Comparison of ENCODE assay signal across 23 cellular contexts in genomic region chr7:111839261-111839660, GRCh38.
DNase-seq lines count a peak whose midpoint lies in the region; ATAC-seq, FAIRE-seq and TF ChIP-seq lines count a peak whose summit lies in the region.
"Had no signal": no experiment of that assay in that cellular context is flagged by ENCODE, and none has a peak within 500 bp of the region (broad histone marks: within the 10 kb centered on the region; RNA-seq: fewer than 3 reads in every experiment).

No MANE protein-coding gene starts in this region.

- H3K27ac ChIP-seq in HepG2 (ENCODE audit: extremely low read length, insufficient read depth, low read length), result no peak overlapping the region
- H3K27ac ChIP-seq in right lobe of liver, result no peak overlapping the region
- no peak overlapping the region for H3K27ac ChIP-seq in PC-9
- no peak overlapping the region for H3K27ac ChIP-seq in K562 (ENCODE audit: extremely low read depth, low read depth, low read length)
- no peak overlapping the region for H3K27ac ChIP-seq in pancreas
- H3K27ac ChIP-seq: 22Rv1, BLaER1 had no signal

- H4K20me1 ChIP-seq in HepG2 (ENCODE audit: insufficient read depth, low read length) (no peaks in the 10 kb centered on the region), PC-9 (ENCODE audit: insufficient read depth) (no peaks in the 10 kb centered on the region), K562 (replicated peaks; ENCODE audit: control insufficient read depth, insufficient read depth, low read length) (no peaks in the 10 kb centered on the region)
- H4K20me1 ChIP-seq: BLaER1 had no signal

- H3K9me3 ChIP-seq in HepG2 (ENCODE audit: low read length) (no peaks in the 10 kb centered on the region), right lobe of liver (no peaks in the 10 kb centered on the region), PC-9 (ENCODE audit: insufficient read depth, low read depth) (no peaks in the 10 kb centered on the region), K562 (replicated peaks; ENCODE audit: control insufficient read depth, insufficient read depth, low read depth, low read length) (no peaks in the 10 kb centered on the region), pancreas (no peaks in the 10 kb centered on the region)
- H3K9me3 ChIP-seq: BE2C, BLaER1, Caco-2 had no signal

- TF ChIP-seq CTCF in HepG2 (CRISPR knock-in tag; IDR thresholded peaks at IDR 0.05), result no peak
- TF ChIP-seq CTCF in right lobe of liver (IDR thresholded peaks at IDR 0.05), result no peak
- no peak for TF ChIP-seq CTCF in PC-9 (conservative IDR thresholded peaks at IDR 0.05)
- TF ChIP-seq CTCF in K562 (IDR thresholded peaks at IDR 0.05 in 2 of 3, conservative IDR thresholded peaks at IDR 0.05 in 1 of 3; ENCODE audit: insufficient read depth in 2 of 3, low read depth in 1 of 3, low read length in 3 of 3), result no peak
- no peak for TF ChIP-seq CTCF in osteocyte (IDR thresholded peaks at IDR 0.05)
- no peak for TF ChIP-seq CTCF in pancreas (IDR thresholded peaks at IDR 0.05)

- in situ Hi-C loops in HepG2 (cut with HindIII; ENCODE audit: extremely low pct_ligation_motif_present, low pct_unique_long_range_greater_than_20kb), result no loop called here
- in situ Hi-C loops in K562 (cut with MboI), result no loop called here

- TF ChIP-seq POLR2A in HepG2 (IDR thresholded peaks at IDR 0.05; ENCODE audit: insufficient read depth in 1 of 2, low read depth in 2 of 2, low read length in 2 of 2) (no peak), right lobe of liver (IDR thresholded peaks at IDR 0.05) (no peak), K562 (conservative IDR thresholded peaks at IDR 0.05) (no peak)

- no peak overlapping the region for H3K4me2 ChIP-seq in HepG2 (ENCODE audit: low read depth, low read length)
- no peak overlapping the region for H3K4me2 ChIP-seq in PC-9
- no peak overlapping the region for H3K4me2 ChIP-seq in K562 (ENCODE audit: insufficient read depth, low read length)
- H3K4me2 ChIP-seq: BLaER1 had no signal

- no peaks in the 10 kb centered on the region for H3K9me1 ChIP-seq in K562 (ENCODE audit: control insufficient read depth, insufficient read depth, low read length)

- H3K4me1 ChIP-seq in HepG2 (ENCODE audit: insufficient read depth, low read length) (no peaks in the 10 kb centered on the region), right lobe of liver (no peaks in the 10 kb centered on the region), PC-9 (replicated peaks; ENCODE audit: insufficient read depth) (no peaks in the 10 kb centered on the region), K562 (replicated peaks in 1 of 2; ENCODE audit: control insufficient read depth in 2 of 2, insufficient read depth in 2 of 2, low read length in 2 of 2) (no peaks in the 10 kb centered on the region), pancreas (no peaks in the 10 kb centered on the region)
- H3K4me1 ChIP-seq: Caco-2 had no signal

- BruUV-seq in HepG2 (replicated peaks; lab: Mats Ljungman, UMichigan) (no TSS peak), PC-9 (replicated peaks; lab: Mats Ljungman, UMichigan) (no TSS peak), K562 (replicated peaks; lab: Mats Ljungman, UMichigan) (no TSS peak)

- H3K27ac Mint-ChIP-seq in osteocyte (ENCODE audit: unreplicated experiment), result peak overlapping the region; percentile 11
- H3K27ac Mint-ChIP-seq in naive thymus-derived CD8-positive, alpha-beta T cell, result no peak overlapping the region
- H3K27ac Mint-ChIP-seq: CD4-positive, alpha-beta T cell; CD8-positive, alpha-beta T cell had no signal

- TF ChIP-seq RAD21 in HepG2 (CRISPR knock-in tag; IDR thresholded peaks at IDR 0.05) (no peak), K562 (CRISPR knock-in tag; conservative IDR thresholded peaks at IDR 0.05 in 1 of 2, IDR thresholded peaks at IDR 0.05 in 1 of 2) (no peak)

- intact Hi-C loops in HepG2 (cut with micrococcal nuclease; ENCODE audit: unreplicated experiment) (no loop called here), right lobe of liver (cut with DNase I) (no loop called here), PC-9 (cut with micrococcal nuclease; ENCODE audit: unreplicated experiment) (no loop called here), K562 (cut with micrococcal nuclease) (no loop called here), pancreas (cut with DNase I) (no loop called here)

- H3K79me2 ChIP-seq in HepG2 (ENCODE audit: insufficient read depth, low read length) (no peaks in the 10 kb centered on the region), PC-9 (ENCODE audit: low read depth) (no peaks in the 10 kb centered on the region), K562 (ENCODE audit: control insufficient read depth, insufficient read depth, low read length) (no peaks in the 10 kb centered on the region)

- H3K9ac ChIP-seq in HepG2 (ENCODE audit: insufficient read depth, low read depth, low read length) (no peak overlapping the region), K562 (ENCODE audit: insufficient read depth in 1 of 2, low read depth in 2 of 2, low read length in 2 of 2) (no peak overlapping the region)
- H3K9ac ChIP-seq: BLaER1 had no signal

- H3K4me3 Mint-ChIP-seq in osteocyte (ENCODE audit: unreplicated experiment), result no peak overlapping the region
- no peak overlapping the region for H3K4me3 Mint-ChIP-seq in naive thymus-derived CD8-positive, alpha-beta T cell
- H3K4me3 Mint-ChIP-seq: CD4-positive, alpha-beta T cell; CD8-positive, alpha-beta T cell had no signal

- peaks cover 22% of the 10 kb centered on the region for H3K4me1 Mint-ChIP-seq in osteocyte (ENCODE audit: unreplicated experiment)
- H3K4me1 Mint-ChIP-seq in naive thymus-derived CD8-positive, alpha-beta T cell, result peaks cover 0 to 8% (median 6%) of the 10 kb centered on the region in 4 donors

- no peaks in the 10 kb centered on the region for H3F3A ChIP-seq in PC-9 (ENCODE audit: insufficient read depth, low read depth)

- no peaks in the 10 kb centered on the region for H3K27me3 Mint-ChIP-seq in osteocyte (ENCODE audit: unreplicated experiment)
- H3K27me3 Mint-ChIP-seq in naive thymus-derived CD8-positive, alpha-beta T cell, result peaks cover 0 to 1% (median 0%) of the 10 kb centered on the region in 5 donors

- no peak for TF ChIP-seq EP300 in HepG2 (IDR thresholded peaks at IDR 0.05; ENCODE audit: low read depth in 2 of 2, low read length in 2 of 2)
- TF ChIP-seq EP300 in HepG2 (CRISPR knock-in tag; IDR thresholded peaks at IDR 0.05; ENCODE audit: borderline replicate concordance), result no peak
- TF ChIP-seq EP300 in K562 (IDR thresholded peaks at IDR 0.05; ENCODE audit: low read length), result no peak

- no peaks in the 10 kb centered on the region for H3K27me3 ChIP-seq in HepG2 (ENCODE audit: control insufficient read depth in 1 of 2, insufficient read depth in 2 of 2, low read length in 2 of 2)
- H3K27me3 ChIP-seq in right lobe of liver, result no peaks in the 10 kb centered on the region
- no peaks in the 10 kb centered on the region for H3K27me3 ChIP-seq in PC-9 (ENCODE audit: insufficient read depth, low read depth)
- H3K27me3 ChIP-seq in K562 (ENCODE audit: control insufficient read depth in 2 of 2, insufficient read depth in 2 of 2, low read length in 2 of 2), result 0 out of 5 replicates have a peak, but pooled peaks cover 0 to 4% of the 10 kb centered on the region in 2 experiments
- H3K27me3 ChIP-seq in pancreas, result no peaks in the 10 kb centered on the region
- H3K27me3 ChIP-seq: BE2C, BLaER1 had no signal

- H3K4me3 ChIP-seq in HepG2 (replicated peaks in 1 of 3; ENCODE audit: insufficient read depth in 1 of 3, low read depth in 2 of 3, low read length in 3 of 3), result no peak overlapping the region
- no peak overlapping the region for H3K4me3 ChIP-seq in right lobe of liver
- H3K4me3 ChIP-seq in PC-9, result no peak overlapping the region
- H3K4me3 ChIP-seq in K562, result no peak overlapping the region
- H3K4me3 ChIP-seq in pancreas, result no peak overlapping the region
- H3K4me3 ChIP-seq: BLaER1 had no signal

- H3K36me3 ChIP-seq in HepG2 (replicated peaks in 1 of 2; ENCODE audit: control insufficient read depth in 1 of 2, insufficient read depth in 2 of 2, low read length in 2 of 2) (peaks cover 0 to 4% of the 10 kb centered on the region in 2 experiments; a peak in 3 of 5 replicates), right lobe of liver (no peaks in the 10 kb centered on the region), PC-9 (ENCODE audit: low read depth) (no peaks in the 10 kb centered on the region), K562 (ENCODE audit: control insufficient read depth, insufficient read depth, low read length) (no peaks in the 10 kb centered on the region), pancreas (no peaks in the 10 kb centered on the region)
- H3K36me3 ChIP-seq: BE2C, BLaER1 had no signal

- peaks cover 10% of the 10 kb centered on the region for H3K9me3 Mint-ChIP-seq in osteocyte (ENCODE audit: unreplicated experiment)
- peaks cover 0 to 11% (median 5%) of the 10 kb centered on the region in 9 donors for H3K9me3 Mint-ChIP-seq in naive thymus-derived CD8-positive, alpha-beta T cell
- H3K9me3 Mint-ChIP-seq: CD4-positive, alpha-beta T cell had no signal

- POLR2A ChIA-PET in HepG2 (lab: Yijun Ruan, JAX) (no interaction called here), PC-9 (lab: Charles Lee; ENCODE audit: unreplicated experiment) (no interaction called here), K562 (lab: Yijun Ruan, JAX) (no interaction called here)
- POLR2A ChIA-PET in naive thymus-derived CD8-positive, alpha-beta T cell (lab: Charles Lee), result no interaction called here

- DNase-seq in HepG2 (ENCODE audit: low spot score) (no peak), right lobe of liver (no peak), PC-9 (no peak), K562 (ENCODE audit: extremely low read depth in 1 of 4, low spot score in 3 of 4) (no peak), osteocyte (ENCODE audit: extremely low spot score, unreplicated experiment) (no peak), pancreas (no peak), SIG-M5 (lab: John Stamatoyannopoulos, UW) (no peak)
- DNase-seq in naive thymus-derived CD8-positive, alpha-beta T cell, result no peak
- DNase-seq: ACHN; BE2C; C1 segment of cervical spinal cord; Caco-2; Calu3; CD4-positive, alpha-beta T cell; CD8-positive, alpha-beta T cell; DMS79 treated with DMSO at 0.1 percent for 48 hours; GF-D8 had no signal

- CTCF ChIA-PET in HepG2 (lab: Yijun Ruan, JAX; ENCODE audit: low intra/inter-chr PET ratio, low total read pairs), result no interaction called here
- CTCF ChIA-PET in PC-9 (lab: Charles Lee), result no interaction called here
- CTCF ChIA-PET in K562 (lab: Yijun Ruan, JAX; ENCODE audit: low intra/inter-chr PET ratio), result no interaction called here

- H2AFZ ChIP-seq in HepG2 (ENCODE audit: low read length) (no peak overlapping the region), PC-9 (0 out of 2 replicates have a peak overlapping the region, but pooled peaks have one; percentile 23), K562 (ENCODE audit: low read depth, low read length) (no peak overlapping the region)

- FAIRE-seq in HepG2 (lab: Jason Lieb, UNC) (no peak), K562 (lab: Jason Lieb, UNC) (no peak), pancreas (lab: Jason Lieb, UNC) (no peak)
- FAIRE-seq: D721Med, G401.6, GM12892, GM18507 had no signal

- 0 out of 2 replicates have a peak, but pooled peaks cover 3% of the 10 kb centered on the region for H3K9me2 ChIP-seq in PC-9 (ENCODE audit: insufficient read depth)

- peaks cover 44% of the 10 kb centered on the region for H3K36me3 Mint-ChIP-seq in osteocyte (ENCODE audit: unreplicated experiment)
- H3K36me3 Mint-ChIP-seq in naive thymus-derived CD8-positive, alpha-beta T cell, result peaks cover 0 to 2% (median 0%) of the 10 kb centered on the region in 3 donors
- H3K36me3 Mint-ChIP-seq: CD8-positive, alpha-beta T cell had no signal

- ATAC-seq in HepG2 (no peak), right lobe of liver (no peak), K562 (no peak), pancreas (no peak)
- ATAC-seq in naive thymus-derived CD8-positive, alpha-beta T cell, result no peak
- ATAC-seq: CD8-positive, alpha-beta T cell had no signal

Comparison
In these comparisons a context has a peak if more than half of its experiments do, and no peak if none do; other contexts are left out.
1. Of the 241 proteins assayed by ChIP-seq in both HepG2 and K562: peak only in HepG2: MAFF and MAFK; only in K562: none; in both: none; in neither: 238; mixed calls (peak in some experiments, not most) for 1.